8 cellular contexts compared by ENCODE assay signal in the genomic region with DNA sequence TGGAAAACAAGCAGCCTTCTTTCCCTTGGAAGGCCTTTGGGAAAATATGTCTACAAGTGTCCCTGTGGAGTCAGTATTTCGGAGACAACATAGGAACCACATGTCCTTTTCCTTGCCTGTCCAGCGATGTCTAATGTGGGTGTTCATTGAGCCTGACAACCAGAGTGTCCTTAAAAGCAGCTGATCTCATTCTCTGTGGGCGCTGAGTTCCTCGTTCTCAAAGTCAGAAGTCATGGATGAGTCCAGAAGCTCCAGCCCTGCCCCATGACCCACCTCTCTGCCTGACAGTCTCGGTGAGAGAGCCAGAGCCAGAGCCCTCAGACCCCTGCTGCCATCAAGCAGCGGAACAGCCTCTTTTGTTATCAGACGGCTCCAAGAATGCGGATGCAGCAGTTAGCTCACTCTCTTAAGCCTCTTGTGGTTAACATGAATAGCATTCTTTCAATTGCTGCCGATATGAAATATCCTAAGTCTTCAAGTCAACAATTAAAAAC.
DNase-seq lines count a peak whose midpoint lies in the region; ATAC-seq, FAIRE-seq and TF ChIP-seq lines count a peak whose summit lies in the region.

No MANE protein-coding gene starts in this region.

- peak; percentile 42 for TF ChIP-seq CTCF in H9 (conservative IDR thresholded peaks at IDR 0.05)

- no peaks in the 10 kb centered on the region for H3K79me1 ChIP-seq in H9 (ENCODE audit: insufficient read depth, low read depth, low read length, poor library complexity, severe bottlenecking)

- DNase-seq in H9 (peak; percentile 86), RCC 7860 (ENCODE audit: low spot score) (peak; percentile 98), glomerular visceral epithelial cell (ENCODE audit: extremely low spot score) (peak; percentile 98), pulmonary artery endothelial cell (ENCODE audit: low read depth, low spot score) (peak; percentile 15), NOMO-1 (lab: John Stamatoyannopoulos, UW; ENCODE audit: unreplicated experiment in 2 of 2) (no peak), NK-92 (lab: John Stamatoyannopoulos, UW; ENCODE audit: unreplicated experiment) (no peak)
- DNase-seq in T-helper 2 cell treated with Interferon-gamma antibody and Interleukin-4, amounts not matched to agents 5 μg/mL and 100 μg/mL, for 36 hours (ENCODE audit: low spot score), result no peak

- no peaks in the 10 kb centered on the region for H3K27me3 ChIP-seq in H9 (ENCODE audit: insufficient read depth, low read length)

- H3K23me2 ChIP-seq in H9 (ENCODE audit: insufficient read length, low read depth, low read length, poor library complexity, severe bottlenecking), result no peaks in the 10 kb centered on the region

- H2BK120ac ChIP-seq in H9 (ENCODE audit: low read depth, low read length, poor library complexity, severe bottlenecking), result no peak overlapping the region

- H3K56ac ChIP-seq in H9 (ENCODE audit: insufficient read length, low read depth, low read length), result no peak overlapping the region

- no peaks in the 10 kb centered on the region for H4K20me1 ChIP-seq in H9 (ENCODE audit: control insufficient read depth, insufficient read depth, insufficient read length)

- H2AK5ac ChIP-seq in H9 (ENCODE audit: insufficient read length, low read length), result no peak overlapping the region

- no peak overlapping the region for H2AFZ ChIP-seq in H9 (ENCODE audit: low read length)

- peaks cover 0 to 6% (median 0%) of the 10 kb centered on the region in 3 experiments; a peak in 2 of 7 replicates for H3K36me3 Mint-ChIP-seq in H9 (ENCODE audit: insufficient read depth in 1 of 3, low read depth in 3 of 3)
- H3K36me3 Mint-ChIP-seq in T-helper 2 cell treated with Interferon-gamma antibody and Interleukin-4, amounts not matched to agents 5 μg/mL and 100 μg/mL, for 36 hours (ENCODE audit: low read depth), result no peaks in the 10 kb centered on the region

- FAIRE-seq in RCC 7860 (lab: Jason Lieb, UNC), result peak; percentile 96

- H3K14ac ChIP-seq in H9 (ENCODE audit: insufficient read depth, low read length), result no peak overlapping the region

- H3K4me2 ChIP-seq in H9 (ENCODE audit: insufficient read depth, insufficient read length, low read length), result no peak overlapping the region

- no peak overlapping the region for H3K27ac ChIP-seq in H9 (ENCODE audit: insufficient read length, low read depth, low read length)

- H3K27ac Mint-ChIP-seq in H9, result peak overlapping the region in 2 of 3 experiments; percentile 56 to 86; a peak in 4 of 7 replicates
- H3K27ac Mint-ChIP-seq in T-helper 2 cell treated with Interferon-gamma antibody and Interleukin-4, amounts not matched to agents 5 μg/mL and 100 μg/mL, for 36 hours, result no peak overlapping the region

- H2BK5ac ChIP-seq in H9 (ENCODE audit: insufficient read length, low read length), result no peak overlapping the region

- H3K9me3 Mint-ChIP-seq in H9, result peaks cover 0 to 6% of the 10 kb centered on the region in 2 experiments; a peak in 2 of 5 replicates
- H3K9me3 Mint-ChIP-seq in T-helper 2 cell treated with Interferon-gamma antibody and Interleukin-4, amounts not matched to agents 5 μg/mL and 100 μg/mL, for 36 hours, result peaks cover 5% of the 10 kb centered on the region

- no peaks in the 10 kb centered on the region for H3K79me2 ChIP-seq in H9 (ENCODE audit: insufficient read depth, low read length)

- peaks cover 3% of the 10 kb centered on the region; the same call in 1 of the 2 replicates for H3K4me1 ChIP-seq in H9 (ENCODE audit: insufficient read depth, low read length)

- no peak overlapping the region for H4K91ac ChIP-seq in H9 (ENCODE audit: insufficient read length, low read depth, low read length)

- H3K9ac ChIP-seq in H9 (ENCODE audit: extremely low read depth, insufficient read length, low read length), result no peak overlapping the region

- no peak overlapping the region for H2BK12ac ChIP-seq in H9 (ENCODE audit: insufficient read length, low read depth, low read length)

- WGBS in H9 (ENCODE audit: extremely low coverage, insufficient read length, low lambda C conversion rate), result no CpG with 5 or more reads among the region's 9 CpGs

- H3K4ac ChIP-seq in H9 (ENCODE audit: low read depth, low read length), result no peak overlapping the region

- H2BK20ac ChIP-seq in H9 (ENCODE audit: low read depth, low read length, poor library complexity, severe bottlenecking), result no peak overlapping the region

- H3K27me3 Mint-ChIP-seq in H9 (ENCODE audit: low read depth), result no peaks in the 10 kb centered on the region
- no peaks in the 10 kb centered on the region for H3K27me3 Mint-ChIP-seq in T-helper 2 cell treated with Interferon-gamma antibody and Interleukin-4, amounts not matched to agents 5 μg/mL and 100 μg/mL, for 36 hours (ENCODE audit: low read depth)

- H3K9me3 ChIP-seq in H9 (ENCODE audit: control insufficient read depth, low read depth, low read length), result no peaks in the 10 kb centered on the region

- H3K4me1 Mint-ChIP-seq in H9, result peaks cover 10 to 12% of the 10 kb centered on the region in 2 experiments
- H3K4me1 Mint-ChIP-seq in T-helper 2 cell treated with Interferon-gamma antibody and Interleukin-4, amounts not matched to agents 5 μg/mL and 100 μg/mL, for 36 hours (ENCODE audit: low read depth), result no peaks in the 10 kb centered on the region

- no peak overlapping the region for H2BK15ac ChIP-seq in H9 (ENCODE audit: low read depth, low read length)

- H4K5ac ChIP-seq in H9 (ENCODE audit: insufficient read length, low read depth, low read length), result no peak overlapping the region

- H3K18ac ChIP-seq in H9 (ENCODE audit: insufficient read length, low read depth, low read length), result peak overlapping the region; percentile 56

- H3K4me3 Mint-ChIP-seq in H9, result no peak overlapping the region
- H3K4me3 Mint-ChIP-seq in T-helper 2 cell treated with Interferon-gamma antibody and Interleukin-4, amounts not matched to agents 5 μg/mL and 100 μg/mL, for 36 hours, result no peak overlapping the region

- no peak for ATAC-seq in HG03097 (IDR thresholded peaks at IDR 0.05; ENCODE audit: low FRiP score, unreplicated experiment)

- no peak overlapping the region for H3K23ac ChIP-seq in H9 (ENCODE audit: insufficient read length, low read depth, low read length)

- H4K8ac ChIP-seq in H9 (replicated peaks; ENCODE audit: insufficient read length, low read depth, low read length), result no peak overlapping the region

- H3T11ph ChIP-seq in H9 (ENCODE audit: low read length), result no peak overlapping the region

Comparison
In these comparisons a context has a peak if more than half of its experiments do, and no peak if none do; other contexts are left out.
1. DNase-seq: peak in H9 (single experiment), RCC 7860 (single experiment), glomerular visceral epithelial cell (single experiment) and pulmonary artery endothelial cell (single experiment); none in T-helper 2 cell treated with Interferon-gamma antibody and Interleukin-4, amounts not matched to agents 5 μg/mL and 100 μg/mL, for 36 hours (single experiment), NOMO-1 (0 of 2) and NK-92 (single experiment).